27 cellular contexts compared by ENCODE assay signal in the genomic region with DNA sequence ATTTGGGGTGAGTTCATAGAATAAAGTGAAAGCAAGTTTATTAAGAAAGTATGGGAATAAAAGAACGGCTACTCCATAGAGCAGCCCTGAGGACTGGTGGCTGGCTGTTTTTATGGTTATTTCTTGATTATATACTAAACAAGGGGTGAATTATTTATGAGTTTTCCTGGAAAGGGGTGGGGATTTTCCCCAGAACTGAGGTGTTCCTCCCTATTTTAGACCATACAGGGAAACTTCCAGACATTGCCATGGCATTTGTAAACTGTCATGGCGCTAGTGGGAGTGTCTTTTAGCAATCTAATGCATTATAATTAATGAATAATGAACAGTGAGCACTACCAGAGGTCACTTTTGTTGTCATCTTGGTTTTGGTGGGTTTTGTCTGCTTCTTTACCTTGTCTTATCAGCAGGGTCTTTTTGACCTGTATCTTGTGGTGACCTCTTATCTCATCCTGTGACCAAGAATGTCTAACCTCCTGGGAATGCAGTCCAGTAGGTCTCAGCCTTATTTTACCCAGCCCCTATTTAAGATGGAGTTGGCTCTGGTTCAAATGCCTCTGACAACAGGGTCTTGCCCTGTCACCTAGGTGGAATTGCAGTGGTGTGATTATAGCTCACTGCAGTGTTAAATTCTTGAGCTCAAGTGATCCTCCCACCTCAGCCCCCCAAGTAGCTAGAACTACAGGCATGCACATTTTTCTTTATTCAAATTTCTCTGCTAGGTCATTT.
"Had no signal": no experiment of that assay in that cellular context is flagged by ENCODE, and none has a peak within 500 bp of the region (broad histone marks: within the 10 kb centered on the region; RNA-seq: fewer than 3 reads in every experiment).

No MANE protein-coding gene starts in this region.

- H3K36me3 Mint-ChIP-seq: natural killer cell; stimulated activated effector memory CD8-positive, alpha-beta T cell treated with anti-CD3 and anti-CD28 coated beads, Interleukin-12 subunit alpha, Interleukin-12 subunit beta, amount 100 ng/mL, for 72 hours had no signal

- H3K36me3 ChIP-seq: gastroesophageal sphincter, neutrophil, ovary, tibial nerve, uterus had no signal

- H3K27me3 Mint-ChIP-seq: activated CD4-positive, alpha-beta T cell treated with anti-CD3 and anti-CD28 coated beads for 36 hours; activated naive CD8-positive, alpha-beta T cell treated with anti-CD3 and anti-CD28 coated beads for 36 hours; stimulated activated naive CD8-positive, alpha-beta T cell treated with anti-CD3 and anti-CD28 coated beads, Interleukin-15, amount 100 ng/mL, for 72 hours had no signal

- H3K27me3 ChIP-seq: gastroesophageal sphincter, neutrophil, tibial nerve, uterus had no signal

- H3K9me3 ChIP-seq: gastroesophageal sphincter, neutrophil, ovary, psoas muscle, tibial nerve, uterus had no signal

- H3K27ac Mint-ChIP-seq: activated CD4-positive, alpha-beta T cell treated with anti-CD3 and anti-CD28 coated beads for 36 hours; activated naive CD8-positive, alpha-beta T cell treated with anti-CD3 and anti-CD28 coated beads for 36 hours; activated T-helper 2 cell treated with anti-CD3 and anti-CD28 coated beads, Interferon-gamma antibody, Interleukin-2, Interleukin-4, amounts not matched to agents 10 μg/mL and 5 μg/mL and 100 μg/mL, durations not matched to agents 14 hours and 24 hours and 36 hours; natural killer cell; stimulated activated effector memory CD8-positive, alpha-beta T cell treated with anti-CD3 and anti-CD28 coated beads, Interleukin-12 subunit alpha, Interleukin-12 subunit beta, amount 100 ng/mL, for 72 hours had no signal

- H3K4me3 Mint-ChIP-seq: activated CD4-positive, alpha-beta T cell treated with anti-CD3 and anti-CD28 coated beads for 36 hours; activated naive CD8-positive, alpha-beta T cell treated with anti-CD3 and anti-CD28 coated beads for 36 hours; activated T-cell treated with anti-CD3 and anti-CD28 coated beads, Interleukin-2, amount 50 U/mL, for 4 hours; natural killer cell; stimulated activated effector memory CD8-positive, alpha-beta T cell treated with anti-CD3 and anti-CD28 coated beads, Interleukin-12 subunit alpha, Interleukin-12 subunit beta, amount 100 ng/mL, for 72 hours; stimulated activated naive CD8-positive, alpha-beta T cell treated with anti-CD3 and anti-CD28 coated beads, Interleukin-15, amount 100 ng/mL, for 72 hours had no signal

- ATAC-seq: activated CD4-positive, alpha-beta T cell treated with anti-CD3 and anti-CD28 coated beads for 36 hours; activated T-cell treated with anti-CD3 and anti-CD28 coated beads, Interleukin-2, amount 50 U/mL, for 4 hours; gastroesophageal sphincter; left lobe of liver; natural killer cell; psoas muscle; right cardiac atrium; stimulated activated effector memory CD8-positive, alpha-beta T cell treated with anti-CD3 and anti-CD28 coated beads, Interleukin-12 subunit alpha, Interleukin-12 subunit beta, amount 100 ng/mL, for 72 hours; stimulated activated naive CD8-positive, alpha-beta T cell treated with anti-CD3 and anti-CD28 coated beads, Interleukin-15, amount 100 ng/mL, for 72 hours had no signal

- DNase-seq: activated CD4-positive, alpha-beta T cell treated with anti-CD3 and anti-CD28 coated beads for 36 hours; activated CD4-positive, alpha-beta T cell treated with anti-CD3 and anti-CD28 coated beads, Interleukin-2, amount 50 U/mL, for 48 hours; activated CD8-positive, alpha-beta memory T cell treated with anti-CD3 and anti-CD28 coated beads, Interleukin-2, amount 50 U/mL, for 48 hours; activated naive CD4-positive, alpha-beta T cell; activated naive CD8-positive, alpha-beta T cell treated with anti-CD3 and anti-CD28 coated beads for 36 hours; activated T-cell treated with anti-CD3 and anti-CD28 coated beads, Interleukin-2, amount 50 U/mL, for 4 hours; amniotic stem cell; cortex of kidney; head of caudate nucleus; kidney; midbrain; natural killer cell; ovary; psoas muscle; right cardiac atrium; stimulated activated CD4-positive, alpha-beta T cell treated with anti-CD3 and anti-CD28 coated beads, Interleukin-1b, Interleukin-23, amount 100 ng/mL, for 48 hours; stimulated activated naive CD8-positive, alpha-beta T cell treated with anti-CD3 and anti-CD28 coated beads, Interleukin-15, amount 100 ng/mL, for 72 hours; uterus had no signal

- H3K27ac ChIP-seq: epithelial cell of prostate, gastroesophageal sphincter, neutrophil, ovary, psoas muscle, skin epidermis, tibial nerve, uterus had no signal

- H3K4me3 ChIP-seq: gastroesophageal sphincter, lung, ovary, psoas muscle, skin epidermis, tibial nerve, uterus had no signal

- H3K9me3 Mint-ChIP-seq: activated naive CD8-positive, alpha-beta T cell treated with anti-CD3 and anti-CD28 coated beads for 36 hours; activated T-cell treated with anti-CD3 and anti-CD28 coated beads, Interleukin-2, amount 50 U/mL, for 4 hours; activated T-helper 2 cell treated with anti-CD3 and anti-CD28 coated beads, Interferon-gamma antibody, Interleukin-2, Interleukin-4, amounts not matched to agents 10 μg/mL and 5 μg/mL and 100 μg/mL, durations not matched to agents 14 hours and 24 hours and 36 hours; natural killer cell; stimulated activated effector memory CD8-positive, alpha-beta T cell treated with anti-CD3 and anti-CD28 coated beads, Interleukin-12 subunit alpha, Interleukin-12 subunit beta, amount 100 ng/mL, for 72 hours; stimulated activated naive CD8-positive, alpha-beta T cell treated with anti-CD3 and anti-CD28 coated beads, Interleukin-15, amount 100 ng/mL, for 72 hours had no signal

- H3K4me1 ChIP-seq: uterus had no signal
